ENCODE assay signal across 1 cellular context in genomic region chr20:35180266-35180665, GRCh38.
A peak's percentile ranks its signal among the peaks of the same experiment; 100 is the strongest.
TF ChIP-seq lines count a peak whose summit lies in the region.

No MANE protein-coding gene starts in this region.

TF ChIP-seq in HepG2, 621 proteins besides CTCF, POLR2A, EP300 and RAD21:
- TF ChIP-seq ZNF879 (CRISPR knock-in tag; IDR thresholded peaks at IDR 0.05) (no peak), TCF12 (IDR thresholded peaks at IDR 0.05) (no peak), TCF12 (CRISPR knock-in tag; IDR thresholded peaks at IDR 0.05) (0 out of 2 replicates have a peak, but pooled peaks have one; percentile 44)
